Comparison of ENCODE assay signal across 2 cellular contexts in the genomic region with DNA sequence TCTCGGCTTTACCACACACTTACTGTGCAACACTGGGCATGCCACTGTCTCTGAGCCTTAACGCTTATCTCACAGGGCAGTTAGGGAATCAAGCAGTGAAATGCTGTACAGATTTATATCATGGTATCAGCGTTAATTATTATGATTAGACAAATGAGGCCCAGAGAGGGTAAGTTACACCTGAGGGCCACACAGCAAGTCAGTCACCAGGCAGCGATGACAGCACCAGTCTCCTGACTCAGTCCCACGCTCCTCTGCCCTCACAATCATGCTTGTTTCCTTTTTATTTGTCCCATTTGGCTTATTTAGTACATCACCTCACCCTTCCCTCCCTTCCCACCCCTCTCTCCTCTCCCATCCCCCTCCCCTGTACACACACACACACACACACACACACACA.
TF ChIP-seq lines count a peak whose summit lies in the region.

No MANE protein-coding gene starts in this region.

TF ChIP-seq in HEK293, 187 proteins besides CTCF, POLR2A, EP300 and RAD21:
- peak; percentile 50; the same call in 1 of the 2 replicates for TF ChIP-seq ZNF768 (tag by site-specific recombination; IDR thresholded peaks at IDR 0.05)
- no peak for TF ChIP-seq ZNF777 (tag by site-specific recombination; IDR thresholded peaks at IDR 0.05; ENCODE audit: borderline replicate concordance)
- TF ChIP-seq, protein P1, sequence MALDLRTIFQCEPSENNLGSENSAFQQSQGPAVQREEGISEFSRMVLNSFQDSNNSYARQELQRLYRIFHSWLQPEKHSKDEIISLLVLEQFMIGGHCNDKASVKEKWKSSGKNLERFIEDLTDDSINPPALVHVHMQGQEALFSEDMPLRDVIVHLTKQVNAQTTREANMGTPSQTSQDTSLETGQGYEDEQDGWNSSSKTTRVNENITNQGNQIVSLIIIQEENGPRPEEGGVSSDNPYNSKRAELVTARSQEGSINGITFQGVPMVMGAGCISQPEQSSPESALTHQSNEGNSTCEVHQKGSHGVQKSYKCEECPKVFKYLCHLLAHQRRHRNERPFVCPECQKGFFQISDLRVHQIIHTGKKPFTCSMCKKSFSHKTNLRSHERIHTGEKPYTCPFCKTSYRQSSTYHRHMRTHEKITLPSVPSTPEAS (tag by site-specific recombination; IDR thresholded peaks at IDR 0.05): peak; percentile 43; the same call in 1 of the 2 replicates

TF ChIP-seq in IMR-90, 13 proteins besides CTCF, POLR2A, EP300 and RAD21:
- TF ChIP-seq, protein P2, sequence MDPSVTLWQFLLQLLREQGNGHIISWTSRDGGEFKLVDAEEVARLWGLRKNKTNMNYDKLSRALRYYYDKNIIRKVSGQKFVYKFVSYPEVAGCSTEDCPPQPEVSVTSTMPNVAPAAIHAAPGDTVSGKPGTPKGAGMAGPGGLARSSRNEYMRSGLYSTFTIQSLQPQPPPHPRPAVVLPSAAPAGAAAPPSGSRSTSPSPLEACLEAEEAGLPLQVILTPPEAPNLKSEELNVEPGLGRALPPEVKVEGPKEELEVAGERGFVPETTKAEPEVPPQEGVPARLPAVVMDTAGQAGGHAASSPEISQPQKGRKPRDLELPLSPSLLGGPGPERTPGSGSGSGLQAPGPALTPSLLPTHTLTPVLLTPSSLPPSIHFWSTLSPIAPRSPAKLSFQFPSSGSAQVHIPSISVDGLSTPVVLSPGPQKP (IDR thresholded peaks at IDR 0.05; ENCODE audit: borderline replicate concordance, low read depth, low read length): no peak
- no peak for TF ChIP-seq FOS (IDR thresholded peaks at IDR 0.05; ENCODE audit: low read depth, low read length)
- no peak for TF ChIP-seq NFE2L2 (IDR thresholded peaks at IDR 0.05; ENCODE audit: low read depth, low read length)
- no peak for TF ChIP-seq SMC3 (IDR thresholded peaks at IDR 0.05; ENCODE audit: low read depth, low read length)
- TF ChIP-seq MAFK (IDR thresholded peaks at IDR 0.05; ENCODE audit: low read depth, low read length): no peak
- no peak for TF ChIP-seq BHLHE40 (IDR thresholded peaks at IDR 0.05; ENCODE audit: low read depth, low read length)
- no peak for TF ChIP-seq CEBPB (IDR thresholded peaks at IDR 0.05; ENCODE audit: low read depth, low read length)
- TF ChIP-seq RCOR1 (IDR thresholded peaks at IDR 0.05; ENCODE audit: insufficient replicate concordance, low read length): no peak
- no peak for TF ChIP-seq RFX5 (IDR thresholded peaks at IDR 0.05; ENCODE audit: low read depth, low read length)
- no peak for TF ChIP-seq MAZ (IDR thresholded peaks at IDR 0.05; ENCODE audit: borderline replicate concordance, low read depth, low read length)
- TF ChIP-seq MXI1 (IDR thresholded peaks at IDR 0.05; ENCODE audit: borderline replicate concordance, low read depth, low read length): no peak
- TF ChIP-seq, protein P3, sequence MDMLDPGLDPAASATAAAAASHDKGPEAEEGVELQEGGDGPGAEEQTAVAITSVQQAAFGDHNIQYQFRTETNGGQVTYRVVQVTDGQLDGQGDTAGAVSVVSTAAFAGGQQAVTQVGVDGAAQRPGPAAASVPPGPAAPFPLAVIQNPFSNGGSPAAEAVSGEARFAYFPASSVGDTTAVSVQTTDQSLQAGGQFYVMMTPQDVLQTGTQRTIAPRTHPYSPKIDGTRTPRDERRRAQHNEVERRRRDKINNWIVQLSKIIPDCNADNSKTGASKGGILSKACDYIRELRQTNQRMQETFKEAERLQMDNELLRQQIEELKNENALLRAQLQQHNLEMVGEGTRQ (IDR thresholded peaks at IDR 0.05; ENCODE audit: low read depth, low read length): no peak
- no peak for TF ChIP-seq CHD1 (IDR thresholded peaks at IDR 0.05; ENCODE audit: low read depth, low read length)
